In the genomic region with DNA sequence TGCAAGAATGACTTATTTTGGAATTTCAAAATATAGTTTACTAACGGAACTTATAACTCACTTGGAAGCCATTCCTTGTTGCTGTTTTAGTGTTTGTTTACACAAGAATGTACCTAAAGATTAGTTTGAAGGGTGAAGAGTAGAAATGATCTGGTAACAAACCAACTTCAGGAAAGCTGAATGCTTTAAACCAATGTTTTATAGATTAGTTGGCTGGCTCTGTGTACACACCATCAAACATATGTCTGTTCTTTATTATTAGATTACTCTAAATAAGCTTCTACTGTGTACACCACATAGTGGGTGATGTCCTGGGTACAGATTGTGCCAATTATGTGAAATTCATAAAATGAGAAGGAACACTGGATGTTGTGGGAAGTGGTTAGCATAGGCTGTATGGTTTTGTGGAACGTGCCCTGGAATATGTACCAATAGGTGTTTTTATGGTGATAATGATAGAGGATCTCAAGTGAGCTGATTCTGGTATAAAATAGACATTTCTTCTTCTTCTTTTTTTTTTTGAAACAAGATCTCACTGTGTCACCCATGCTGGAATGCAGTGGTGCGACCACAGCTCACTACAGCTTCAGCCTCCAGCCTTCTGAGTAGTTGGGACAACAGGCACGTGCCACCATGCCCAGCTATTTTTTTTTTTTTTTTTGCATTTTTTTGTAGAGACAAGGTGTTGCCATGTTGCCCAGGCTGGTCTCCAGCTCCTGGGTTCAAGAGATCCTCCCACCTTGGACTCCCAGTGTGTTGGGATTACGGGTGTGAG, we compare ENCODE assay signal across 2 cellular contexts.
TF ChIP-seq lines count a peak whose summit lies in the region.

No MANE protein-coding gene starts in this region.

TF ChIP-seq in Ishikawa, 13 proteins besides CTCF, POLR2A, EP300 and RAD21 (continued from another document):
- TF ChIP-seq, protein P1, sequence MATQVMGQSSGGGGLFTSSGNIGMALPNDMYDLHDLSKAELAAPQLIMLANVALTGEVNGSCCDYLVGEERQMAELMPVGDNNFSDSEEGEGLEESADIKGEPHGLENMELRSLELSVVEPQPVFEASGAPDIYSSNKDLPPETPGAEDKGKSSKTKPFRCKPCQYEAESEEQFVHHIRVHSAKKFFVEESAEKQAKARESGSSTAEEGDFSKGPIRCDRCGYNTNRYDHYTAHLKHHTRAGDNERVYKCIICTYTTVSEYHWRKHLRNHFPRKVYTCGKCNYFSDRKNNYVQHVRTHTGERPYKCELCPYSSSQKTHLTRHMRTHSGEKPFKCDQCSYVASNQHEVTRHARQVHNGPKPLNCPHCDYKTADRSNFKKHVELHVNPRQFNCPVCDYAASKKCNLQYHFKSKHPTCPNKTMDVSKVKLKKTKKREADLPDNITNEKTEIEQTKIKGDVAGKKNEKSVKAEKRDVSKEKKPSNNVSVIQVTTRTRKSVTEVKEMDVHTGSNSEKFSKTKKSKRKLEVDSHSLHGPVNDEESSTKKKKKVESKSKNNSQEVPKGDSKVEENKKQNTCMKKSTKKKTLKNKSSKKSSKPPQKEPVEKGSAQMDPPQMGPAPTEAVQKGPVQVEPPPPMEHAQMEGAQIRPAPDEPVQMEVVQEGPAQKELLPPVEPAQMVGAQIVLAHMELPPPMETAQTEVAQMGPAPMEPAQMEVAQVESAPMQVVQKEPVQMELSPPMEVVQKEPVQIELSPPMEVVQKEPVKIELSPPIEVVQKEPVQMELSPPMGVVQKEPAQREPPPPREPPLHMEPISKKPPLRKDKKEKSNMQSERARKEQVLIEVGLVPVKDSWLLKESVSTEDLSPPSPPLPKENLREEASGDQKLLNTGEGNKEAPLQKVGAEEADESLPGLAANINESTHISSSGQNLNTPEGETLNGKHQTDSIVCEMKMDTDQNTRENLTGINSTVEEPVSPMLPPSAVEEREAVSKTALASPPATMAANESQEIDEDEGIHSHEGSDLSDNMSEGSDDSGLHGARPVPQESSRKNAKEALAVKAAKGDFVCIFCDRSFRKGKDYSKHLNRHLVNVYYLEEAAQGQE (IDR thresholded peaks at IDR 0.05; ENCODE audit: low read depth), result no peak

TF ChIP-seq in SK-N-SH treated with all-trans-retinoic acid at 6 μM for 48 hours, 23 proteins besides CTCF, POLR2A, EP300 and RAD21 (continued from another document):
- no peak for TF ChIP-seq ZFP30 (CRISPR knock-in tag; IDR thresholded peaks at IDR 0.05)
